Comparison of ENCODE assay signal across 8 cellular contexts in genomic region chr16:396605-397004, GRCh38. TPM values are rescaled to one million over a fixed set of nuclear protein-coding genes. Genes with fewer than 3 reads are reported as not detected.
A peak's percentile ranks its signal among the peaks of the same experiment; 100 is the strongest.
DNase-seq lines count a peak whose midpoint lies in the region; ATAC-seq and TF ChIP-seq lines count a peak whose summit lies in the region.

No MANE protein-coding gene starts in this region.

- H3K79me2 ChIP-seq in SK-N-SH (ENCODE audit: insufficient read depth), result peaks cover 7% of the 10 kb centered on the region

- H3K9me3 ChIP-seq in SK-N-SH, result no peaks in the 10 kb centered on the region

- POLR2A ChIA-PET in SK-N-SH (lab: Yijun Ruan, JAX), result no interaction called here
- POLR2A ChIA-PET in naive thymus-derived CD8-positive, alpha-beta T cell (lab: Charles Lee), result interaction anchor here (1.8 to 1.9 kb wide), 2 partner anchors 13 to 17 kb away, joined by 4 to 6 read pairs; no protein-coding TSS in a partner anchor

- H3K9ac ChIP-seq in SK-N-SH, result peak overlapping the region; percentile 75

- no peaks in the 10 kb centered on the region for H3K9me2 ChIP-seq in SK-N-SH

- peaks cover 0 to 6% (median 0%) of the 10 kb centered on the region in 9 donors for H3K9me3 Mint-ChIP-seq in naive thymus-derived CD8-positive, alpha-beta T cell

- peaks cover 7 to 16% of the 10 kb centered on the region in 2 experiments; a peak in 2 of 4 replicates for H3K4me1 ChIP-seq in SK-N-SH (ENCODE audit: control insufficient read depth in 1 of 2, insufficient read depth in 2 of 2, low read depth in 1 of 2, low read length in 1 of 2)

- peak overlapping the region; percentile 66 to 68 for H3K4me3 ChIP-seq in SK-N-SH (ENCODE audit: low read depth in 2 of 2, low read length in 1 of 2)

- peak overlapping the region; percentile 73 to 95 (median 88) for H3K27ac Mint-ChIP-seq in naive thymus-derived CD8-positive, alpha-beta T cell

- DNase-seq in CMK (ENCODE audit: low read depth) (peak; percentile 60), HCEC 1CT (peak; percentile 48), SK-N-SH (peak; percentile 83), epidermal melanocyte (ENCODE audit: insufficient read length, low spot score) (peak; percentile 82), NCI-H128 (lab: John Stamatoyannopoulos, UW; ENCODE audit: unreplicated experiment) (no peak)
- DNase-seq in naive thymus-derived CD8-positive, alpha-beta T cell, result no peak

- peaks cover 44% of the 10 kb centered on the region for H3F3A ChIP-seq in SK-N-SH (replicated peaks; ENCODE audit: insufficient read depth)

- no peaks in the 10 kb centered on the region for H3K36me3 Mint-ChIP-seq in naive thymus-derived CD8-positive, alpha-beta T cell

- 0 out of 2 replicates have a peak, but pooled peaks cover 10% of the 10 kb centered on the region for H4K20me1 ChIP-seq in SK-N-SH (ENCODE audit: insufficient read depth)

- H2AFZ ChIP-seq in SK-N-SH (ENCODE audit: low read depth), result peak overlapping the region; percentile 96

- CTCF ChIA-PET in SK-N-SH (lab: Yijun Ruan, JAX), result no interaction called here

- ATAC-seq in naive thymus-derived CD8-positive, alpha-beta T cell, result no peak
- ATAC-seq in HG03442 (IDR thresholded peaks at IDR 0.05; ENCODE audit: unreplicated experiment), result no peak
- ATAC-seq in HG03108 (IDR thresholded peaks at IDR 0.05; ENCODE audit: unreplicated experiment), result no peak

- 2% methylated on average over 22 of the region's 22 CpGs for WGBS in SK-N-SH (ENCODE audit: low lambda C conversion rate)

- H3K4me3 Mint-ChIP-seq in naive thymus-derived CD8-positive, alpha-beta T cell, result peak overlapping the region; percentile 80 to 92 (median 88)

- H3K27ac ChIP-seq in SK-N-SH (ENCODE audit: low read depth in 2 of 2, low read length in 1 of 2), result peak overlapping the region; percentile 80 to 81

- TF ChIP-seq EP300 in SK-N-SH (IDR thresholded peaks at IDR 0.05; ENCODE audit: borderline replicate concordance in 1 of 2, low read depth in 1 of 2, low read length in 1 of 2), result no peak

- peak overlapping the region; percentile 93 for H3K4me2 ChIP-seq in SK-N-SH

- no peaks in the 10 kb centered on the region for H3K27me3 Mint-ChIP-seq in naive thymus-derived CD8-positive, alpha-beta T cell

- no peaks in the 10 kb centered on the region for H3K27me3 ChIP-seq in SK-N-SH (ENCODE audit: insufficient read depth)

- H3K4me1 Mint-ChIP-seq in naive thymus-derived CD8-positive, alpha-beta T cell, result peaks cover 11 to 36% (median 34%) of the 10 kb centered on the region in 4 donors

- H3K36me3 ChIP-seq in SK-N-SH (replicated peaks in 1 of 2; ENCODE audit: control insufficient read depth in 1 of 2, insufficient read depth in 2 of 2, low read length in 1 of 2), result peaks cover 0 to 17% of the 10 kb centered on the region in 2 experiments

- no peak for TF ChIP-seq RAD21 in SK-N-SH (IDR thresholded peaks at IDR 0.05; ENCODE audit: low read length)

- TF ChIP-seq CTCF in SK-N-SH (IDR thresholded peaks at IDR 0.05), result no peak

TF ChIP-seq in SK-N-SH, 30 proteins besides CTCF, POLR2A, EP300 and RAD21:
- no peak for TF ChIP-seq CHD2 (IDR thresholded peaks at IDR 0.05; ENCODE audit: low read length, partially characterized antibody)
- TF ChIP-seq FOSL2 (IDR thresholded peaks at IDR 0.05; ENCODE audit: borderline replicate concordance, low read depth), result no peak
- TF ChIP-seq RCOR1 (IDR thresholded peaks at IDR 0.05; ENCODE audit: low read length), result no peak
- TF ChIP-seq USF1 (IDR thresholded peaks at IDR 0.05; ENCODE audit: borderline replicate concordance, low read depth), result peak; percentile 68; the same call in 1 of the 2 replicates
- TF ChIP-seq IRF3 (IDR thresholded peaks at IDR 0.05; ENCODE audit: low read depth, low read length), result no peak
- peak; percentile 74 for TF ChIP-seq MXI1 (IDR thresholded peaks at IDR 0.05; ENCODE audit: low read depth, low read length)
- TF ChIP-seq ELF1 (IDR thresholded peaks at IDR 0.05), result no peak
- TF ChIP-seq SMC3 (IDR thresholded peaks at IDR 0.05; ENCODE audit: low read depth, low read length), result no peak
- no peak for TF ChIP-seq GATA2 (CRISPR knock-in tag; IDR thresholded peaks at IDR 0.05)
- TF ChIP-seq MAX (IDR thresholded peaks at IDR 0.05; ENCODE audit: low read depth), result peak; percentile 86

RNA-seq across cellular contexts. Expression of gene NME4, which starts 0.4 kb away (rescaled TPM):
- 417 and 509 TPM in 2 replicates for polyA plus RNA-seq in SK-N-SH (2012; rRNA removed)
- polyA plus RNA-seq in SK-N-SH (2012; cell fraction: cytosol; rRNA removed), result 206 and 304 TPM in 2 replicates
- polyA plus RNA-seq in SK-N-SH (2012; cell fraction: nucleus; rRNA removed), result 278 and 300 TPM in 2 replicates
- 10 to 100 TPM; 29.7 to 33.2 TPM for total RNA-seq in naive thymus-derived CD8-positive, alpha-beta T cell
- 10 to 100 TPM; 38.9 to 61.9 (median 60.7) TPM for polyA plus RNA-seq in naive thymus-derived CD8-positive, alpha-beta T cell

RNA-seq across cellular contexts. Expression of gene DECR2, which starts 5.1 kb away (rescaled TPM):
- 53.0 and 56.6 TPM in 2 replicates for polyA plus RNA-seq in SK-N-SH (2012; rRNA removed)
- polyA plus RNA-seq in SK-N-SH (2012; cell fraction: cytosol; rRNA removed), result 14.3 and 25.0 TPM in 2 replicates
- 214 and 256 TPM in 2 replicates for polyA plus RNA-seq in SK-N-SH (2012; cell fraction: nucleus; rRNA removed)
- total RNA-seq in naive thymus-derived CD8-positive, alpha-beta T cell, result 10 to 100 TPM in 1 of 2 experiments, 1 to 10 TPM in 1; 8.5 to 10.8 TPM
- polyA plus RNA-seq in naive thymus-derived CD8-positive, alpha-beta T cell, result 10 to 100 TPM in 1 of 3 donors, 1 to 10 TPM in 2; 7.4 to 12.2 (median 8.5) TPM

RNA-seq across cellular contexts. Expression of gene PGAP6, which starts 14.8 kb away (rescaled TPM):
- polyA plus RNA-seq in SK-N-SH (2012; rRNA removed), result 133 and 166 TPM in 2 replicates
- 36.0 and 79.9 TPM in 2 replicates for polyA plus RNA-seq in SK-N-SH (2012; cell fraction: cytosol; rRNA removed)
- 268 and 315 TPM in 2 replicates for polyA plus RNA-seq in SK-N-SH (2012; cell fraction: nucleus; rRNA removed)
- total RNA-seq in naive thymus-derived CD8-positive, alpha-beta T cell, result 10 to 100 TPM; 80.1 to 80.4 TPM
- 10 to 100 TPM; 19.5 to 38.1 (median 22.0) TPM for polyA plus RNA-seq in naive thymus-derived CD8-positive, alpha-beta T cell

RNA-seq across cellular contexts. Expression of gene MRPL28, which starts 26.3 kb away (rescaled TPM):
- 266 and 320 TPM in 2 replicates for polyA plus RNA-seq in SK-N-SH (2012; rRNA removed)
- polyA plus RNA-seq in SK-N-SH (2012; cell fraction: cytosol; rRNA removed), result 181 and 235 TPM in 2 replicates
- polyA plus RNA-seq in SK-N-SH (2012; cell fraction: nucleus; rRNA removed), result 203 and 269 TPM in 2 replicates
- total RNA-seq in naive thymus-derived CD8-positive, alpha-beta T cell, result 10 to 100 TPM; 32.4 to 33.3 TPM
- 10 to 100 TPM; 57.4 to 66.6 (median 64.7) TPM for polyA plus RNA-seq in naive thymus-derived CD8-positive, alpha-beta T cell

RNA-seq across cellular contexts. Expression of gene RAB11FIP3, which starts 28.8 kb away (rescaled TPM):
- 20.5 and 24.8 TPM in 2 replicates for polyA plus RNA-seq in SK-N-SH (2012; rRNA removed)
- polyA plus RNA-seq in SK-N-SH (2012; cell fraction: cytosol; rRNA removed), result 14.0 and 21.2 TPM in 2 replicates
- polyA plus RNA-seq in SK-N-SH (2012; cell fraction: nucleus; rRNA removed), result 60.8 and 64.8 TPM in 2 replicates
- total RNA-seq in naive thymus-derived CD8-positive, alpha-beta T cell, result 10 to 100 TPM; 43.8 to 49.7 TPM
- polyA plus RNA-seq in naive thymus-derived CD8-positive, alpha-beta T cell, result 1 to 10 TPM; 1.3 to 5.0 (median 2.2) TPM

Comparison
In these comparisons a context has a peak if more than half of its experiments do, and no peak if none do; other contexts are left out.
1. DNase-seq: peak in CMK (single experiment), HCEC 1CT (single experiment), SK-N-SH (single experiment) and epidermal melanocyte (single experiment); none in naive thymus-derived CD8-positive, alpha-beta T cell (0 of 10) and NCI-H128 (single experiment).